Comparison of ENCODE assay signal across 15 cellular contexts in the genomic region with DNA sequence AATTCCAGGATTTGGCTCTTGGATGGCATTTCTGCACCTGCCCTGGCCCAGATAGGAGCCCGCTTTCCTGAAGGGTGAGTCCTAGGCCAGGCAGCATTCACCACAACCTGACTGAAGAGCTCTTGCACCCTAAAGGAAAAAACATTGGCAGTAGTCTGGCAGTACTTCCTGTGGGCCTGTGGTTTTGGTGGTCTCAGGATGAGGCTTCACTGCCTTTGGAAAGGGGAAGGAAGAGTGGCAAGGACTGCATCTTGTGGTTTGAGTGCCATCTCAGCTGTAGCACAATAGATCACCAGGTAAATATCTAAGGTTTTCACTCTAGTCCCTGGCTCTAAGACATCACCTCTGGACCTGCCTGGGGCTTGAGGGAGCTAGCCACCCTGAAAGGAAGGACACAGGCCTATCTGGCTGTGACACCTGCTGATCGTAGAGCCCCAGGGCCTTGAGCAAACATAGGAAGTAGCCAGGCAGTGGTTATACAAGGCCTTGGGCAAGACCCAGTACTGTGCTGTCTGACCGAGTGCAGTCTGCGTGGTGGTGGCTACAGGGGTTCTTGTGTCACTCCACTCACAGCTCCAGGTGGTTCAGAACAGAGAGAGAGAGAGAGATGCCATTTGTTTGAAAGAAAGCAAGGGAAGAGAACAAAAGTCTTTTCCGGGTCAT. TPM values are rescaled to one million over a fixed set of nuclear protein-coding genes. Genes with fewer than 3 reads are reported as not detected.
"Had no signal": no experiment of that assay in that cellular context is flagged by ENCODE, and none has a peak within 500 bp of the region (broad histone marks: within the 10 kb centered on the region; RNA-seq: fewer than 3 reads in every experiment).

No MANE protein-coding gene starts in this region.

- H3K9me3 ChIP-seq: adrenal gland, gastroesophageal sphincter, right lobe of liver, upper lobe of left lung had no signal

- H3K9me3 Mint-ChIP-seq: activated T-helper 2 cell treated with anti-CD3 and anti-CD28 coated beads, Interferon-gamma antibody, Interleukin-2, Interleukin-4, amounts not matched to agents 10 μg/mL and 5 μg/mL and 100 μg/mL, durations not matched to agents 14 hours and 24 hours and 36 hours had no signal

- H3K4me1 Mint-ChIP-seq: endodermal cell; neural crest cell; stimulated activated naive CD8-positive, alpha-beta T cell treated with anti-CD3 and anti-CD28 coated beads, Interleukin-15, amount 100 ng/mL, for 72 hours had no signal

- H3K27me3 ChIP-seq: cardiac muscle cell, gastroesophageal sphincter, right lobe of liver, upper lobe of left lung had no signal

- H3K27me3 Mint-ChIP-seq: stimulated activated naive CD8-positive, alpha-beta T cell treated with anti-CD3 and anti-CD28 coated beads, Interleukin-15, amount 100 ng/mL, for 72 hours had no signal

- H3K4me3 Mint-ChIP-seq: endodermal cell; neural crest cell; stimulated activated naive CD8-positive, alpha-beta T cell treated with anti-CD3 and anti-CD28 coated beads, Interleukin-15, amount 100 ng/mL, for 72 hours had no signal

- H3K27ac Mint-ChIP-seq: activated T-helper 2 cell treated with anti-CD3 and anti-CD28 coated beads, Interferon-gamma antibody, Interleukin-2, Interleukin-4, amounts not matched to agents 10 μg/mL and 5 μg/mL and 100 μg/mL, durations not matched to agents 14 hours and 24 hours and 36 hours; endodermal cell; stimulated activated naive CD8-positive, alpha-beta T cell treated with anti-CD3 and anti-CD28 coated beads, Interleukin-15, amount 100 ng/mL, for 72 hours had no signal

- ATAC-seq: gastroesophageal sphincter; stimulated activated naive CD8-positive, alpha-beta T cell treated with anti-CD3 and anti-CD28 coated beads, Interleukin-15, amount 100 ng/mL, for 72 hours had no signal

- H3K4me3 ChIP-seq: adrenal gland, cardiac muscle cell, dorsolateral prefrontal cortex, gastroesophageal sphincter, right lobe of liver, smooth muscle cell, upper lobe of left lung had no signal

- H3K36me3 ChIP-seq: adrenal gland, cardiac muscle cell, gastroesophageal sphincter, right lobe of liver, upper lobe of left lung had no signal

- DNase-seq: activated CD4-positive, alpha-beta T cell treated with anti-CD3 and anti-CD28 coated beads for 1 hour; activated CD4-positive, alpha-beta T cell treated with anti-CD3 and anti-CD28 coated beads, Interleukin-2, amount 50 U/mL, for 4 hours; activated naive CD4-positive, alpha-beta T cell treated with anti-CD3 and anti-CD28 coated beads, Interleukin-2, amount 50 U/mL, for 16 hours; adrenal gland; dorsolateral prefrontal cortex; endodermal cell; midbrain; right lobe of liver; stimulated activated naive CD8-positive, alpha-beta T cell treated with anti-CD3 and anti-CD28 coated beads, Interleukin-15, amount 100 ng/mL, for 72 hours; upper lobe of left lung had no signal

- H3K4me1 ChIP-seq: adrenal gland, gastroesophageal sphincter, right lobe of liver, upper lobe of left lung had no signal

- H3K27ac ChIP-seq: adrenal gland, cardiac muscle cell, dorsolateral prefrontal cortex, gastroesophageal sphincter, right lobe of liver, upper lobe of left lung had no signal

RNA-seq across cellular contexts. Expression of gene PRRG1, which starts 28.5 kb away (rescaled TPM):
- total RNA-seq: activated T-helper 2 cell treated with anti-CD3 and anti-CD28 coated beads, Interferon-gamma antibody, Interleukin-2, Interleukin-4, amounts not matched to agents 10 μg/mL and 5 μg/mL and 100 μg/mL, durations not matched to agents 14 hours and 24 hours and 36 hours had no signal
